ENCODE assay signal across 1 cellular context in genomic region chr11:76783901-76784813, GRCh38.
A peak's percentile ranks its signal among the peaks of the same experiment; 100 is the strongest.
TF ChIP-seq lines count a peak whose summit lies in the region.

No MANE protein-coding gene starts in this region.

TF ChIP-seq in HEK293, 187 proteins besides CTCF, POLR2A, EP300 and RAD21 (continued from another document and continues in another):
- TF ChIP-seq ZNF148 (tag by site-specific recombination; IDR thresholded peaks at IDR 0.05; ENCODE audit: borderline replicate concordance) (no peak), ZNF391 (tag by site-specific recombination; IDR thresholded peaks at IDR 0.05; ENCODE audit: borderline replicate concordance, low read depth) (no peak), ZNF596 (tag by site-specific recombination; IDR thresholded peaks at IDR 0.05) (no peak), ZNF658 (tag by site-specific recombination; IDR thresholded peaks at IDR 0.05) (no peak), PRDM6 (tag by site-specific recombination; IDR thresholded peaks at IDR 0.05) (no peak), ZBTB7A (tag by site-specific recombination; IDR thresholded peaks at IDR 0.05; ENCODE audit: low read depth) (no peak), ZNF155 (tag by site-specific recombination; IDR thresholded peaks at IDR 0.05) (no peak), ZFP3 (tag by site-specific recombination; IDR thresholded peaks at IDR 0.05; ENCODE audit: low read depth) (no peak), ZNF561 (tag by site-specific recombination; IDR thresholded peaks at IDR 0.05; ENCODE audit: borderline replicate concordance) (no peak), MZF1 (tag by site-specific recombination; IDR thresholded peaks at IDR 0.05; ENCODE audit: borderline replicate concordance) (no peak), ZNF174 (tag by site-specific recombination; IDR thresholded peaks at IDR 0.05) (no peak), ZNF354C (tag by site-specific recombination; IDR thresholded peaks at IDR 0.05; ENCODE audit: borderline replicate concordance, low read depth) (no peak), ZNF660 (tag by site-specific recombination; IDR thresholded peaks at IDR 0.05) (0 out of 2 replicates have a peak, but pooled peaks have one; percentile 26), HOXD13 (CRISPR knock-in tag; IDR thresholded peaks at IDR 0.05; ENCODE audit: borderline replicate concordance) (no peak), ZNF311 (tag by site-specific recombination; IDR thresholded peaks at IDR 0.05; ENCODE audit: borderline replicate concordance) (no peak), KLF8 (tag by site-specific recombination; IDR thresholded peaks at IDR 0.05) (no peak), ZNF624 (tag by site-specific recombination; IDR thresholded peaks at IDR 0.05) (no peak), PRDM4 (tag by site-specific recombination; IDR thresholded peaks at IDR 0.05) (no peak), ZSCAN4 (tag by site-specific recombination; IDR thresholded peaks at IDR 0.05) (no peak), ZNF324 (tag by site-specific recombination; IDR thresholded peaks at IDR 0.05) (no peak), ZNF501 (tag by site-specific recombination; IDR thresholded peaks at IDR 0.05) (no peak), ZNF837 (tag by site-specific recombination; IDR thresholded peaks at IDR 0.05) (no peak), SCRT1 (tag by site-specific recombination; IDR thresholded peaks at IDR 0.05; ENCODE audit: borderline replicate concordance) (no peak), ZNF670 (tag by site-specific recombination; IDR thresholded peaks at IDR 0.05; ENCODE audit: low read depth) (no peak), ZBTB48 (tag by site-specific recombination; IDR thresholded peaks at IDR 0.05) (peak; percentile 37), ZNF645 (tag by site-specific recombination; IDR thresholded peaks at IDR 0.05) (no peak), GLIS2 (tag by site-specific recombination; IDR thresholded peaks at IDR 0.05) (peak; percentile 91), PRDM1 (tag by site-specific recombination; IDR thresholded peaks at IDR 0.05) (no peak), ZFHX2 (tag by site-specific recombination; conservative IDR thresholded peaks at IDR 0.05) (peak; percentile 31), ZNF560 (tag by site-specific recombination; IDR thresholded peaks at IDR 0.05; ENCODE audit: borderline replicate concordance) (no peak), ZNF623 (tag by site-specific recombination; IDR thresholded peaks at IDR 0.05) (no peak), EGR2 (tag by site-specific recombination; IDR thresholded peaks at IDR 0.05; ENCODE audit: low read depth) (peak; percentile 4; the same call in 1 of the 2 replicates), ZNF274 (IDR thresholded peaks at IDR 0.05; ENCODE audit: low read length) (no peak), ZNF274 (tag by site-specific recombination; IDR thresholded peaks at IDR 0.05; ENCODE audit: borderline replicate concordance) (no peak), ZNF366 (tag by site-specific recombination; conservative IDR thresholded peaks at IDR 0.05) (no peak), ZNF394 (tag by site-specific recombination; IDR thresholded peaks at IDR 0.05; ENCODE audit: borderline replicate concordance) (no peak), ZNF202 (tag by site-specific recombination; IDR thresholded peaks at IDR 0.05; ENCODE audit: borderline replicate concordance) (no peak), PATZ1 (tag by site-specific recombination; IDR thresholded peaks at IDR 0.05) (peak; percentile 54), REPIN1 (tag by site-specific recombination; IDR thresholded peaks at IDR 0.05; ENCODE audit: low read depth) (no peak), ZNF169 (tag by site-specific recombination; IDR thresholded peaks at IDR 0.05) (no peak), ZNF843 (tag by site-specific recombination; IDR thresholded peaks at IDR 0.05) (no peak), ZNF830 (tag by site-specific recombination; IDR thresholded peaks at IDR 0.05; ENCODE audit: low read depth) (no peak), ZNF350 (tag by site-specific recombination; IDR thresholded peaks at IDR 0.05) (no peak), ZNF473 (tag by site-specific recombination; IDR thresholded peaks at IDR 0.05) (no peak), ZNF112 (tag by site-specific recombination; IDR thresholded peaks at IDR 0.05) (no peak), ZBTB49 (tag by site-specific recombination; IDR thresholded peaks at IDR 0.05; ENCODE audit: low read depth) (no peak), ZNF76 (tag by site-specific recombination; IDR thresholded peaks at IDR 0.05; ENCODE audit: borderline replicate concordance, low read depth) (no peak)
- TF ChIP-seq, protein P1, sequence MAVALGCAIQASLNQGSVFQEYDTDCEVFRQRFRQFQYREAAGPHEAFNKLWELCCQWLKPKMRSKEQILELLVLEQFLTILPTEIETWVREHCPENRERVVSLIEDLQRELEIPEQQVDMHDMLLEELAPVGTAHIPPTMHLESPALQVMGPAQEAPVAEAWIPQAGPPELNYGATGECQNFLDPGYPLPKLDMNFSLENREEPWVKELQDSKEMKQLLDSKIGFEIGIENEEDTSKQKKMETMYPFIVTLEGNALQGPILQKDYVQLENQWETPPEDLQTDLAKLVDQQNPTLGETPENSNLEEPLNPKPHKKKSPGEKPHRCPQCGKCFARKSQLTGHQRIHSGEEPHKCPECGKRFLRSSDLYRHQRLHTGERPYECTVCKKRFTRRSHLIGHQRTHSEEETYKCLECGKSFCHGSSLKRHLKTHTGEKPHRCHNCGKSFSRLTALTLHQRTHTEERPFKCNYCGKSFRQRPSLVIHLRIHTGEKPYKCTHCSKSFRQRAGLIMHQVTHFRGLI (tag by site-specific recombination; IDR thresholded peaks at IDR 0.05), result no peak
- TF ChIP-seq, protein P2, sequence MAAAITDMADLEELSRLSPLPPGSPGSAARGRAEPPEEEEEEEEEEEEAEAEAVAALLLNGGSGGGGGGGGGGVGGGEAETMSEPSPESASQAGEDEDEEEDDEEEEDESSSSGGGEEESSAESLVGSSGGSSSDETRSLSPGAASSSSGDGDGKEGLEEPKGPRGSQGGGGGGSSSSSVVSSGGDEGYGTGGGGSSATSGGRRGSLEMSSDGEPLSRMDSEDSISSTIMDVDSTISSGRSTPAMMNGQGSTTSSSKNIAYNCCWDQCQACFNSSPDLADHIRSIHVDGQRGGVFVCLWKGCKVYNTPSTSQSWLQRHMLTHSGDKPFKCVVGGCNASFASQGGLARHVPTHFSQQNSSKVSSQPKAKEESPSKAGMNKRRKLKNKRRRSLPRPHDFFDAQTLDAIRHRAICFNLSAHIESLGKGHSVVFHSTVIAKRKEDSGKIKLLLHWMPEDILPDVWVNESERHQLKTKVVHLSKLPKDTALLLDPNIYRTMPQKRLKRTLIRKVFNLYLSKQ (tag by site-specific recombination; IDR thresholded peaks at IDR 0.05; ENCODE audit: borderline replicate concordance), result no peak
- TF ChIP-seq, protein P3, sequence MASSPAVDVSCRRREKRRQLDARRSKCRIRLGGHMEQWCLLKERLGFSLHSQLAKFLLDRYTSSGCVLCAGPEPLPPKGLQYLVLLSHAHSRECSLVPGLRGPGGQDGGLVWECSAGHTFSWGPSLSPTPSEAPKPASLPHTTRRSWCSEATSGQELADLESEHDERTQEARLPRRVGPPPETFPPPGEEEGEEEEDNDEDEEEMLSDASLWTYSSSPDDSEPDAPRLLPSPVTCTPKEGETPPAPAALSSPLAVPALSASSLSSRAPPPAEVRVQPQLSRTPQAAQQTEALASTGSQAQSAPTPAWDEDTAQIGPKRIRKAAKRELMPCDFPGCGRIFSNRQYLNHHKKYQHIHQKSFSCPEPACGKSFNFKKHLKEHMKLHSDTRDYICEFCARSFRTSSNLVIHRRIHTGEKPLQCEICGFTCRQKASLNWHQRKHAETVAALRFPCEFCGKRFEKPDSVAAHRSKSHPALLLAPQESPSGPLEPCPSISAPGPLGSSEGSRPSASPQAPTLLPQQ (tag by site-specific recombination; IDR thresholded peaks at IDR 0.05), result peak; percentile 97
